1 cellular context compared by ENCODE assay signal in genomic region chr17:80203448-80204092, GRCh38.
TF ChIP-seq lines count a peak whose summit lies in the region.

No MANE protein-coding gene starts in this region.

TF ChIP-seq in HCT116, 20 proteins besides CTCF, POLR2A, EP300 and RAD21:
- no peak for TF ChIP-seq CEBPB (IDR thresholded peaks at IDR 0.05; ENCODE audit: low read depth)
- no peak for TF ChIP-seq POLR2AphosphoS5 (IDR thresholded peaks at IDR 0.05; ENCODE audit: low read depth, low read length)
- no peak for TF ChIP-seq REST (IDR thresholded peaks at IDR 0.05; ENCODE audit: low read depth)
- no peak for TF ChIP-seq YY1 (IDR thresholded peaks at IDR 0.05; ENCODE audit: extremely low read depth, insufficient replicate concordance, low read depth, low read length)
- TF ChIP-seq SIN3A (IDR thresholded peaks at IDR 0.05; ENCODE audit: low read depth) = no peak
